22 cellular contexts compared by ENCODE assay signal in genomic region chr17:82008258-82008940, GRCh38. TPM values are rescaled to one million over a fixed set of nuclear protein-coding genes. Genes with fewer than 3 reads are reported as not detected.
"Had no signal": no experiment of that assay in that cellular context is flagged by ENCODE, and none has a peak within 500 bp of the region (broad histone marks: within the 10 kb centered on the region; RNA-seq: fewer than 3 reads in every experiment).

No MANE protein-coding gene starts in this region.

- H3K4me1 Mint-ChIP-seq: endodermal cell, immature natural killer cell had no signal

- H3K27me3 ChIP-seq: breast epithelium, esophagus muscularis mucosa, foreskin keratinocyte, heart left ventricle, suprapubic skin, tibial artery had no signal

- H3K9ac ChIP-seq: parathyroid adenoma had no signal

- H3K4me3 Mint-ChIP-seq: activated T-cell treated with anti-CD3 and anti-CD28 coated beads, Interleukin-2, amount 50 U/mL, for 72 hours; endodermal cell; immature natural killer cell; naive thymus-derived CD4-positive, alpha-beta T cell had no signal

- H3K9me3 Mint-ChIP-seq: activated naive CD4-positive, alpha-beta T cell treated with anti-CD3 and anti-CD28 coated beads, Interleukin-2, amount 50 U/mL, for 72 hours; activated T-cell treated with anti-CD3 and anti-CD28 coated beads, Interleukin-2, amount 50 U/mL, for 72 hours; endodermal cell; immature natural killer cell; naive thymus-derived CD4-positive, alpha-beta T cell had no signal

- H3K36me3 ChIP-seq: breast epithelium had no signal

- H3K27ac Mint-ChIP-seq: activated naive CD4-positive, alpha-beta T cell treated with anti-CD3 and anti-CD28 coated beads, Interleukin-2, amount 50 U/mL, for 72 hours; activated T-cell treated with anti-CD3 and anti-CD28 coated beads, Interleukin-2, amount 50 U/mL, for 72 hours; endodermal cell; immature natural killer cell; naive thymus-derived CD4-positive, alpha-beta T cell had no signal

- H3K9me3 ChIP-seq: breast epithelium, esophagus muscularis mucosa, heart left ventricle, suprapubic skin, tibial artery had no signal

- H2AFZ ChIP-seq: parathyroid adenoma had no signal

- FAIRE-seq: kidney had no signal

- H3K27me3 Mint-ChIP-seq: naive thymus-derived CD4-positive, alpha-beta T cell had no signal

- H3K4me1 ChIP-seq: parathyroid adenoma had no signal

- ATAC-seq: activated naive CD4-positive, alpha-beta T cell treated with anti-CD3 and anti-CD28 coated beads, Interleukin-2, amount 50 U/mL, for 72 hours; foreskin keratinocyte; left colon; naive thymus-derived CD4-positive, alpha-beta T cell; right cardiac atrium had no signal

- H3K4me3 ChIP-seq: breast epithelium, esophagus muscularis mucosa, heart left ventricle, suprapubic skin, tibial artery had no signal

- H3K27ac ChIP-seq: breast epithelium, esophagus muscularis mucosa, foreskin keratinocyte, parathyroid adenoma, suprapubic skin, tibial artery had no signal

- DNase-seq: activated CD4-positive, alpha-beta T cell treated with anti-CD3 and anti-CD28 coated beads for 4 hours; activated CD4-positive, alpha-beta T cell treated with anti-CD3 and anti-CD28 coated beads, Interleukin-2, amount 50 U/mL, for 4 hours; activated naive CD4-positive, alpha-beta T cell; activated T-cell treated with anti-CD3 and anti-CD28 coated beads for 4 hours; activated T-cell treated with anti-CD3 and anti-CD28 coated beads, Interleukin-2, amount 50 U/mL, for 72 hours; central memory CD4-positive, alpha-beta T cell; endodermal cell; foreskin keratinocyte; immature natural killer cell; kidney; left colon; midbrain; naive thymus-derived CD4-positive, alpha-beta T cell; right cardiac atrium; stimulated activated CD4-positive, alpha-beta T cell treated with anti-CD3 and anti-CD28 coated beads, Interleukin-4, amount 100 ng/mL, for 1 hour; tibial artery had no signal

- H3K79me2 ChIP-seq: parathyroid adenoma had no signal

- H3K36me3 Mint-ChIP-seq: activated naive CD4-positive, alpha-beta T cell treated with anti-CD3 and anti-CD28 coated beads, Interleukin-2, amount 50 U/mL, for 72 hours; immature natural killer cell; naive thymus-derived CD4-positive, alpha-beta T cell had no signal

RNA-seq across cellular contexts. Expression of gene RAC3, which starts 23.1 kb away (rescaled TPM):
- polyA plus RNA-seq: immature natural killer cell; naive thymus-derived CD4-positive, alpha-beta T cell had no signal
